In genomic region chr22:41290262-41291221, GRCh38 we compare ENCODE assay signal across 11 cellular contexts. TPM values are rescaled to one million over a fixed set of nuclear protein-coding genes. Genes with fewer than 3 reads are reported as not detected.
DNase-seq lines count a peak whose midpoint lies in the region; ATAC-seq, FAIRE-seq and TF ChIP-seq lines count a peak whose summit lies in the region.
"Had no signal": no experiment of that assay in that cellular context is flagged by ENCODE, and none has a peak within 500 bp of the region (broad histone marks: within the 10 kb centered on the region; RNA-seq: fewer than 3 reads in every experiment).

No MANE protein-coding gene starts in this region.

- DNase-seq in AG09309 (ENCODE audit: low read depth) (peak; percentile 59), NCI-H226 (peak; percentile 80), G401 (ENCODE audit: low spot score) (no peak), NCI-H69 (lab: John Stamatoyannopoulos, UW) (no peak)
- no peak for DNase-seq in activated CD4-positive, alpha-beta T cell treated with anti-CD3 and anti-CD28 coated beads for 1 hour
- DNase-seq: activated CD4-positive, CD25-positive, alpha-beta regulatory T cell; cerebellar nuclear complex; midbrain had no signal

- peaks cover 18% of the 10 kb centered on the region for H3K4me1 Mint-ChIP-seq in nephron

- H3K27me3 Mint-ChIP-seq in nephron (ENCODE audit: low read depth), result no peaks in the 10 kb centered on the region

- ATAC-seq in GM19023 (IDR thresholded peaks at IDR 0.05; ENCODE audit: unreplicated experiment), result no peak

- TF ChIP-seq CTCF in AG09309 (IDR thresholded peaks at IDR 0.05; ENCODE audit: control insufficient read depth, insufficient read depth, low read depth, low read length, missing control alignments), result no peak
- no peak for TF ChIP-seq CTCF in nephron (IDR thresholded peaks at IDR 0.05; ENCODE audit: unreplicated experiment in 3 of 3)

- no peak overlapping the region for H3K4me3 Mint-ChIP-seq in nephron

- no peak overlapping the region for H3K4me3 ChIP-seq in AG09309 (ENCODE audit: control insufficient read depth, low read depth, low read length)

- in situ Hi-C loops in G401 (cut with HindIII; ENCODE audit: low sequenced_read_pairs), result no loop called here

- H3K27ac Mint-ChIP-seq in nephron, result peak overlapping the region; percentile 77 to 92 (median 86)

- H3K9me3 Mint-ChIP-seq in nephron, result no peaks in the 10 kb centered on the region

- H3K36me3 Mint-ChIP-seq in nephron (ENCODE audit: low read depth), result no peaks in the 10 kb centered on the region

- peak; percentile 93 for FAIRE-seq in endometrium (lab: Jason Lieb, UNC)

RNA-seq across cellular contexts. Expression of gene RANGAP1, which starts 4.6 kb away (rescaled TPM):
- 235 and 240 TPM in 2 replicates for total RNA-seq in G401 (2014; rRNA removed; shearing (Covaris generic))

RNA-seq across cellular contexts. Expression of gene ZC3H7B, which starts 10.8 kb away (rescaled TPM):
- 53.2 and 64.4 TPM in 2 replicates for total RNA-seq in G401 (2014; rRNA removed; shearing (Covaris generic))

RNA-seq across cellular contexts. Expression of gene CHADL, which starts 49.8 kb away (rescaled TPM):
- 0.75 and 4.3 TPM in 2 replicates for total RNA-seq in G401 (2014; rRNA removed; shearing (Covaris generic))

Comparison
In these comparisons a context has a peak if more than half of its experiments do, and no peak if none do; other contexts are left out.
1. DNase-seq: peak in AG09309 (single experiment) and NCI-H226 (single experiment); none in G401 (single experiment), activated CD4-positive, alpha-beta T cell treated with anti-CD3 and anti-CD28 coated beads for 1 hour (single experiment) and NCI-H69 (single experiment).